24 cellular contexts compared by ENCODE assay signal in the genomic region with DNA sequence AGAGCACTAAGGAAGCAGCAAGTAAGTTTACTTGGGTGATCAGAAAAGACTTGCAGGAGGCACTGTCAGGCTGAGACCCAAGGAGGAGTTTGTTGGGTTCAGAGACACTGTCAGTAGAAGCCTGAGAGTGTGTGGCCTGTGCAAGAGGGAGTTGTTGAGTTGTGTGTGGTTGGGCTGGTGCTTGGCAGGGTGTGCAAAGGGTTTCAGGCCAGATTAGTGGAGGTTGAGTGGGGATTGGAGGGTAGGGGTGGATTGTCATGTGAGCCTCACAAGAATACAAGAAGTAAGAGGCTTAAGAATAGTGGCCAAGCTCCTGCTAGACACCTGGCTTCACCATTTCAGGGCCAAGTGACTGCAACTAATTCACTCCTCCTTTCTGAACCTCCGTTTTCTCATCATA.
"Had no signal": no experiment of that assay in that cellular context is flagged by ENCODE, and none has a peak within 500 bp of the region (broad histone marks: within the 10 kb centered on the region; RNA-seq: fewer than 3 reads in every experiment).

No MANE protein-coding gene starts in this region.

- FAIRE-seq: colon, keratinocyte, pancreas had no signal

- H3K27ac ChIP-seq: dorsolateral prefrontal cortex, epithelial cell of prostate, gastrocnemius medialis, neutrophil, pancreas, stomach, testis, tibial artery had no signal

- ATAC-seq: esophagus mucosa; gastrocnemius medialis; left lobe of liver; natural killer cell; pancreas; sciatic nerve; stimulated activated effector memory CD8-positive, alpha-beta T cell treated with anti-CD3 and anti-CD28 coated beads, Interleukin-12 subunit alpha, Interleukin-12 subunit beta, amount 100 ng/mL, for 72 hours had no signal

- H3K4me3 ChIP-seq: dorsolateral prefrontal cortex, gastrocnemius medialis, lung, pancreas, smooth muscle cell, stomach, testis, tibial artery had no signal

- H3K36me3 ChIP-seq: gastrocnemius medialis, neutrophil, pancreas, stomach, tibial artery had no signal

- DNase-seq: dorsolateral prefrontal cortex; effector CD8-positive, alpha-beta T cell; endodermal cell; foreskin fibroblast; gastrocnemius medialis; head of caudate nucleus; natural killer cell; pancreas; stimulated activated CD4-positive, alpha-beta T cell treated with anti-CD3 and anti-CD28 coated beads, Interleukin-2, amount 100 ng/mL, for 24 hours; stimulated activated CD4-positive, alpha-beta T cell treated with anti-CD3 and anti-CD28 coated beads, Interleukin-4, amount 100 ng/mL, for 24 hours; stimulated activated naive CD4-positive, alpha-beta T cell treated with Interleukin-2 at 50 U/mL for 16 hours; stomach; testis; tibial artery had no signal

- H3K4me1 ChIP-seq: pancreas had no signal

- H3K9me3 ChIP-seq: gastrocnemius medialis, neutrophil, pancreas, stomach, testis, tibial artery had no signal

- H3K4me2 ChIP-seq: smooth muscle cell had no signal

- H3K27me3 ChIP-seq: dorsolateral prefrontal cortex, gastrocnemius medialis, neutrophil, stomach, testis had no signal
